8 cellular contexts compared by ENCODE assay signal in genomic region chr19:6092329-6093286, GRCh38. TPM values are rescaled to one million over a fixed set of nuclear protein-coding genes. Genes with fewer than 3 reads are reported as not detected.
DNase-seq lines count a peak whose midpoint lies in the region; ATAC-seq and TF ChIP-seq lines count a peak whose summit lies in the region.

No MANE protein-coding gene starts in this region.

- H3K36me3 ChIP-seq in ES-I3 (ENCODE audit: insufficient read depth, low read length) (no peaks in the 10 kb centered on the region), duodenal mucosa (ENCODE audit: control insufficient read depth in 1 of 2, insufficient read depth in 2 of 2, low read length in 2 of 2) (no peaks in the 10 kb centered on the region), lower lobe of right lung (no peaks in the 10 kb centered on the region), thyroid gland (no peaks in the 10 kb centered on the region)

- ATAC-seq in lower lobe of right lung (peak; percentile 92 to 94), GM21619 (IDR thresholded peaks at IDR 0.05; ENCODE audit: unreplicated experiment) (no peak)

- DNase-seq in NCI-H510A (lab: John Stamatoyannopoulos, UW) = peak; percentile 79
- DNase-seq in lower lobe of right lung = peak; percentile 93
- DNase-seq in thyroid gland = peak; percentile 89
- DNase-seq in activated CD4-positive, CD25-positive, alpha-beta regulatory T cell (lab: John Stamatoyannopoulos, UW) = no peak
- no peak for DNase-seq in activated CD8-positive, alpha-beta memory T cell treated with anti-CD3 and anti-CD28 coated beads for 24 hours

- H3K9ac ChIP-seq in ES-I3 (ENCODE audit: low read depth, low read length) (peak overlapping the region; percentile 34; the same call in 1 of the 2 replicates), duodenal mucosa (ENCODE audit: low read depth in 1 of 2, low read length in 2 of 2) (peak overlapping the region; percentile 49 to 70)

- peak in 1 of 2 donors; percentile 35 for TF ChIP-seq POLR2A in thyroid gland (IDR thresholded peaks at IDR 0.05)

- 36 to 44% methylated on average over 35 to 39 of the region's 40 CpGs for WGBS in thyroid gland, 2 donors

- no peaks in the 10 kb centered on the region for H3K27me3 ChIP-seq in duodenal mucosa (ENCODE audit: control insufficient read depth in 1 of 2, insufficient read depth in 2 of 2, low read length in 2 of 2)
- H3K27me3 ChIP-seq in lower lobe of right lung (ENCODE audit: low read depth) = no peaks in the 10 kb centered on the region
- no peaks in the 10 kb centered on the region for H3K27me3 ChIP-seq in thyroid gland

- H3K9me3 ChIP-seq in ES-I3 (ENCODE audit: control insufficient read depth, insufficient read depth, low read length) = no peaks in the 10 kb centered on the region
- H3K9me3 ChIP-seq in duodenal mucosa (ENCODE audit: control insufficient read depth in 1 of 2, low read length in 2 of 2) = no peaks in the 10 kb centered on the region
- no peaks in the 10 kb centered on the region for H3K9me3 ChIP-seq in lower lobe of right lung
- no peaks in the 10 kb centered on the region for H3K9me3 ChIP-seq in thyroid gland

- TF ChIP-seq CTCF in lower lobe of right lung (IDR thresholded peaks at IDR 0.05) = no peak
- peak in 4 of 6 experiments; percentile 9 to 41 (median 16) for TF ChIP-seq CTCF in thyroid gland (IDR thresholded peaks at IDR 0.05)

- H3K4me1 ChIP-seq in ES-I3 (ENCODE audit: insufficient read depth, low read length) (peaks cover 5% of the 10 kb centered on the region), duodenal mucosa (ENCODE audit: control insufficient read depth in 1 of 2, insufficient read depth in 2 of 2, low read length in 2 of 2) (peaks cover 21 to 23% of the 10 kb centered on the region in 2 donors), lower lobe of right lung (peaks cover 44% of the 10 kb centered on the region), thyroid gland (peaks cover 16 to 32% of the 10 kb centered on the region in 2 donors)

- intact Hi-C loops in lower lobe of right lung (cut with DNase I) = no loop called here
- intact Hi-C loops in thyroid gland (cut with DNase I) = no loop called here

- H3K4me3 ChIP-seq in duodenal mucosa (ENCODE audit: low read depth in 1 of 2, low read length in 2 of 2) = peak overlapping the region; percentile 37 to 65
- peak overlapping the region; percentile 29 for H3K4me3 ChIP-seq in lower lobe of right lung
- peak overlapping the region in 1 of 3 donors; percentile 6 for H3K4me3 ChIP-seq in thyroid gland (replicated peaks in 1 of 3)

- H3K27ac ChIP-seq in duodenal mucosa (ENCODE audit: low read depth, low read length) = peak overlapping the region; percentile 74
- H3K27ac ChIP-seq in lower lobe of right lung = peak overlapping the region; percentile 88
- peak overlapping the region; percentile 44 to 70 (median 65) for H3K27ac ChIP-seq in thyroid gland

RNA-seq across cellular contexts. Expression of gene RFX2, which starts 17.7 kb away (rescaled TPM):
- total RNA-seq in lower lobe of right lung (20.9 TPM), thyroid gland (10 to 100 TPM in 1 of 4 donors, 1 to 10 TPM in 3; 4.1 to 10.6 (median 7.7) TPM)

RNA-seq across cellular contexts. Expression of gene ACSBG2, which starts 42.9 kb away (rescaled TPM):
- total RNA-seq in lower lobe of right lung = 0.30 TPM
- total RNA-seq in thyroid gland = 1 to 10 TPM in 1 of 4 donors, under 1 TPM in 1, not detected in 2; 0.22 to 2.4 TPM

Comparison
In these comparisons a context has a peak if more than half of its experiments do, and no peak if none do; other contexts are left out.
1. DNase-seq: peak in NCI-H510A (single experiment), lower lobe of right lung (single experiment) and thyroid gland (2 of 2); none in activated CD4-positive, CD25-positive, alpha-beta regulatory T cell (0 of 4) and activated CD8-positive, alpha-beta memory T cell treated with anti-CD3 and anti-CD28 coated beads for 24 hours (single experiment).
2. Peak in every context shown above with its lines, with median percentiles within 50 percentile points of each other: H3K27ac ChIP-seq.